Comparison of ENCODE assay signal across 18 cellular contexts in the genomic region with DNA sequence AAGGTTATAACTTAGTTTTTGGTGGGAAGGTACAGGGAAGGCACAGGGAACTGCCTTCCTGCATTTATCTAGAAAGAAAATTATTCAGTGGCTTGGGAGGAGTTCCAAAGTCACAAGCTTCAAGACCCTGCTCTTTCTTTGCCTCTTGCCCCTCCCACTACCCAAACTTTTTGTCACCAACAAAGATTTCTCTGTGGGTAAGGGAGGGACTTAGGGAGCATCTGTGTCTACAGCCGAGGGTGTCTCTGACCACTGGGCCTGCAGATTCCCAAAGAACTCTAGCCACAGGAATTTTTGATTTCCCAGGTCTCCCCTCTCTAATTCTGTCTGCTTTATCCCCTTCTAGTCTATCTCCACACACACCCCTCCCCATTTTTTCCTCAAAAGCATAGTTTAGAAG. TPM values are rescaled to one million over a fixed set of nuclear protein-coding genes. Genes with fewer than 3 reads are reported as not detected.
DNase-seq lines count a peak whose midpoint lies in the region; ATAC-seq and TF ChIP-seq lines count a peak whose summit lies in the region.
"Had no signal": no experiment of that assay in that cellular context is flagged by ENCODE, and none has a peak within 500 bp of the region (broad histone marks: within the 10 kb centered on the region; RNA-seq: fewer than 3 reads in every experiment).

No MANE protein-coding gene starts in this region.

- H3K4me1 ChIP-seq in mesenchymal stem cell (ENCODE audit: control insufficient read depth, insufficient read depth, low read depth, low read length) = peaks cover 24% of the 10 kb centered on the region
- peaks cover 13 to 35% (median 21%) of the 10 kb centered on the region in 4 donors for H3K4me1 ChIP-seq in upper lobe of left lung
- H3K4me1 ChIP-seq in trophoblast cell (ENCODE audit: control insufficient read depth in 1 of 2, insufficient read depth in 2 of 2, low read length in 2 of 2) = peaks cover 4 to 5% of the 10 kb centered on the region in 2 experiments

- no peak overlapping the region for H3K23ac ChIP-seq in mesenchymal stem cell (ENCODE audit: low read length in 2 of 2)
- H3K23ac ChIP-seq in trophoblast cell (ENCODE audit: low read length) = no peak overlapping the region

- H3K4me3 ChIP-seq in mesenchymal stem cell (ENCODE audit: insufficient read depth in 1 of 2, low read depth in 1 of 2, low read length in 2 of 2) = no peak overlapping the region
- peak overlapping the region in 2 of 4 donors; percentile 36 to 52 for H3K4me3 ChIP-seq in upper lobe of left lung
- H3K4me3 ChIP-seq in trophoblast cell (ENCODE audit: low read depth, low read length) = no peak overlapping the region
- H3K4me3 ChIP-seq: ovary had no signal

- no peaks in the 10 kb centered on the region for H3K79me2 ChIP-seq in trophoblast cell (ENCODE audit: control insufficient read depth, insufficient read depth, low read length, poor library complexity)

- H3K18ac ChIP-seq in mesenchymal stem cell (ENCODE audit: low read depth in 1 of 2, low read length in 2 of 2) (no peak overlapping the region), trophoblast cell (ENCODE audit: low read length) (no peak overlapping the region)

- H4K91ac ChIP-seq in mesenchymal stem cell (ENCODE audit: low read length) = no peak overlapping the region
- H4K91ac ChIP-seq in trophoblast cell (ENCODE audit: low read depth, low read length) = no peak overlapping the region

- H4K8ac ChIP-seq in mesenchymal stem cell (ENCODE audit: low read length) (no peak overlapping the region), trophoblast cell (ENCODE audit: low read depth, low read length) (no peak overlapping the region)

- H2AFZ ChIP-seq in mesenchymal stem cell (ENCODE audit: low read depth, low read length) = no peak overlapping the region
- H2AFZ ChIP-seq in trophoblast cell (ENCODE audit: insufficient read depth, low read length, poor library complexity) = no peak overlapping the region

- no peak overlapping the region for H4K12ac ChIP-seq in trophoblast cell (ENCODE audit: low read depth, low read length)

- CTCF ChIA-PET in activated CD8-positive, alpha-beta T cell treated with anti-CD3 and anti-CD28 coated beads, Interleukin-2, amount 10 ng/mL, durations not matched to agents 7 days and 5 days (lab: Charles Lee) = interaction anchor here (1.1 to 3.6 kb wide), 3 partner anchors 32 to 54 kb away, joined by 3 to 16 read pairs (median 3); no protein-coding TSS in a partner anchor

- no peak overlapping the region for H2BK5ac ChIP-seq in mesenchymal stem cell (ENCODE audit: low read depth, low read length, poor library complexity, severe bottlenecking)
- no peak overlapping the region for H2BK5ac ChIP-seq in trophoblast cell (ENCODE audit: low read depth, low read length, poor library complexity)

- H3K4me2 ChIP-seq in mesenchymal stem cell (ENCODE audit: low read length, poor library complexity, severe bottlenecking) = no peak overlapping the region
- H3K4me2 ChIP-seq in trophoblast cell (ENCODE audit: low read length) = no peak overlapping the region

- H3K27ac ChIP-seq in mesenchymal stem cell (ENCODE audit: low read length, poor library complexity, severe bottlenecking) (peak overlapping the region; percentile 55), upper lobe of left lung (peak overlapping the region; percentile 72 to 86 (median 80)), trophoblast cell (ENCODE audit: low read depth, low read length) (no peak overlapping the region)
- H3K27ac ChIP-seq: ovary had no signal

- intact Hi-C loops in natural killer cell (cut with micrococcal nuclease) = no loop called here

- 75% methylated on average over 1 of the region's 1 CpG for WGBS in mesenchymal stem cell
- 56 to 80% methylated on average over 1 of the region's 1 CpG for WGBS in upper lobe of left lung, 2 donors
- no CpG with 5 or more reads among the region's 1 CpG for WGBS in trophoblast cell (ENCODE audit: extremely low coverage, insufficient coverage, insufficient read length)

- H3K9me3 ChIP-seq in mesenchymal stem cell (ENCODE audit: control insufficient read depth, low read length) = no peaks in the 10 kb centered on the region
- H3K9me3 ChIP-seq in upper lobe of left lung = no peaks in the 10 kb centered on the region
- H3K9me3 ChIP-seq in trophoblast cell (ENCODE audit: insufficient read depth, low read depth, low read length) = no peaks in the 10 kb centered on the region
- H3K9me3 ChIP-seq: ovary had no signal

- H3K27ac Mint-ChIP-seq in natural killer cell treated with Interleukin-12 subunit alpha and Interleukin-12 subunit beta and Interleukin-15 and Interleukin-18, amount 100 ng/mL, for 72 hours = peak overlapping the region; percentile 70 to 95
- peak overlapping the region in 1 of 2 donors; percentile 48 for H3K27ac Mint-ChIP-seq in natural killer cell
- peak overlapping the region; percentile 46 for H3K27ac Mint-ChIP-seq in activated CD8-positive, alpha-beta T cell treated with anti-CD3 and anti-CD28 coated beads, Interleukin-2, amount 10 ng/mL, durations not matched to agents 7 days and 5 days
- H3K27ac Mint-ChIP-seq: brain, mesothelial cell of epicardium had no signal

- TF ChIP-seq CTCF in natural killer cell (IDR thresholded peaks at IDR 0.05) (no peak), upper lobe of left lung (IDR thresholded peaks at IDR 0.05) (no peak)

- TF ChIP-seq POLR2A in upper lobe of left lung (IDR thresholded peaks at IDR 0.05) = no peak

- POLR2A ChIA-PET in activated CD8-positive, alpha-beta T cell treated with anti-CD3 and anti-CD28 coated beads, Interleukin-2, amount 10 ng/mL, durations not matched to agents 7 days and 5 days (lab: Charles Lee) = interaction anchor here (4.6 kb wide), 1 partner anchor 21 kb away, joined by 35 read pairs; a partner anchor contains a TSS

- H3K14ac ChIP-seq in mesenchymal stem cell (ENCODE audit: low read length in 2 of 2) = no peak overlapping the region
- no peak overlapping the region for H3K14ac ChIP-seq in trophoblast cell (ENCODE audit: low read length)

- no peak for TF ChIP-seq EP300 in upper lobe of left lung (IDR thresholded peaks at IDR 0.05)

- no peak overlapping the region for H3K9ac ChIP-seq in mesenchymal stem cell (ENCODE audit: low read length)
- no peak overlapping the region for H3K9ac ChIP-seq in trophoblast cell (ENCODE audit: low read length)

- no peaks in the 10 kb centered on the region for H3K36me3 Mint-ChIP-seq in natural killer cell treated with Interleukin-12 subunit alpha and Interleukin-12 subunit beta and Interleukin-15 and Interleukin-18, amount 100 ng/mL, for 72 hours
- H3K36me3 Mint-ChIP-seq in natural killer cell = no peaks in the 10 kb centered on the region
- H3K36me3 Mint-ChIP-seq in activated CD8-positive, alpha-beta T cell treated with anti-CD3 and anti-CD28 coated beads, Interleukin-2, amount 10 ng/mL, durations not matched to agents 7 days and 5 days (ENCODE audit: low read depth) = no peaks in the 10 kb centered on the region
- H3K36me3 Mint-ChIP-seq: brain, mesothelial cell of epicardium had no signal

- no peak overlapping the region for H2BK12ac ChIP-seq in mesenchymal stem cell (ENCODE audit: low read length in 2 of 2)
- H2BK12ac ChIP-seq in trophoblast cell (ENCODE audit: low read length) = no peak overlapping the region

- H3K4me3 Mint-ChIP-seq in natural killer cell treated with Interleukin-12 subunit alpha and Interleukin-12 subunit beta and Interleukin-15 and Interleukin-18, amount 100 ng/mL, for 72 hours = peak overlapping the region; percentile 91
- H3K4me3 Mint-ChIP-seq in natural killer cell = no peak overlapping the region
- no peak overlapping the region for H3K4me3 Mint-ChIP-seq in activated CD8-positive, alpha-beta T cell treated with anti-CD3 and anti-CD28 coated beads, Interleukin-2, amount 10 ng/mL, durations not matched to agents 7 days and 5 days
- H3K4me3 Mint-ChIP-seq: brain, mesothelial cell of epicardium had no signal

- peaks cover 31 to 36% of the 10 kb centered on the region in 2 donors for H3K4me1 Mint-ChIP-seq in natural killer cell treated with Interleukin-12 subunit alpha and Interleukin-12 subunit beta and Interleukin-15 and Interleukin-18, amount 100 ng/mL, for 72 hours (ENCODE audit: low read depth in 2 of 2)
- peaks cover 33 to 43% of the 10 kb centered on the region in 2 donors for H3K4me1 Mint-ChIP-seq in natural killer cell
- peaks cover 50% of the 10 kb centered on the region for H3K4me1 Mint-ChIP-seq in activated CD8-positive, alpha-beta T cell treated with anti-CD3 and anti-CD28 coated beads, Interleukin-2, amount 10 ng/mL, durations not matched to agents 7 days and 5 days (ENCODE audit: low read depth)
- H3K4me1 Mint-ChIP-seq: brain had no signal

- DNase-seq in natural killer cell treated with Interleukin-12 subunit alpha and Interleukin-12 subunit beta and Interleukin-15 and Interleukin-18, amount 100 ng/mL, for 72 hours (ENCODE audit: low spot score) = no peak
- no peak for DNase-seq in natural killer cell
- no peak for DNase-seq in activated CD8-positive, alpha-beta T cell treated with anti-CD3 and anti-CD28 coated beads, Interleukin-2, amount 10 ng/mL, durations not matched to agents 7 days and 5 days
- no peak for DNase-seq in mesenchymal stem cell
- no peak for DNase-seq in upper lobe of left lung
- DNase-seq in trophoblast cell = no peak
- no peak for DNase-seq in NCI-H187 treated with DMSO at 0.1 percent for 48 hours (lab: John Stamatoyannopoulos, UW)
- DNase-seq in COLO829 (ENCODE audit: low spot score) = no peak
- DNase-seq: activated T-cell treated with anti-CD3 and anti-CD28 coated beads, Interleukin-2, amount 50 U/mL, for 1 hour; effector CD4-positive, alpha-beta T cell; foreskin fibroblast; NCI-H1694 treated with DMSO at 0.1 percent for 48 hours; NCI-H510A; OCI-M1; ovary had no signal

- no peak overlapping the region for H2AK5ac ChIP-seq in mesenchymal stem cell (ENCODE audit: low read length, severe bottlenecking)
- no peak overlapping the region for H2AK5ac ChIP-seq in trophoblast cell (ENCODE audit: low read length)

- H3K27me3 Mint-ChIP-seq in natural killer cell treated with Interleukin-12 subunit alpha and Interleukin-12 subunit beta and Interleukin-15 and Interleukin-18, amount 100 ng/mL, for 72 hours = no peaks in the 10 kb centered on the region
- H3K27me3 Mint-ChIP-seq in natural killer cell (ENCODE audit: low read depth in 2 of 2) = no peaks in the 10 kb centered on the region
- peaks cover 15% of the 10 kb centered on the region for H3K27me3 Mint-ChIP-seq in activated CD8-positive, alpha-beta T cell treated with anti-CD3 and anti-CD28 coated beads, Interleukin-2, amount 10 ng/mL, durations not matched to agents 7 days and 5 days (ENCODE audit: low read depth)

- no peaks in the 10 kb centered on the region for H3K9me3 Mint-ChIP-seq in natural killer cell treated with Interleukin-12 subunit alpha and Interleukin-12 subunit beta and Interleukin-15 and Interleukin-18, amount 100 ng/mL, for 72 hours
- no peaks in the 10 kb centered on the region for H3K9me3 Mint-ChIP-seq in natural killer cell
- H3K9me3 Mint-ChIP-seq in activated CD8-positive, alpha-beta T cell treated with anti-CD3 and anti-CD28 coated beads, Interleukin-2, amount 10 ng/mL, durations not matched to agents 7 days and 5 days (ENCODE audit: insufficient read depth) = no peaks in the 10 kb centered on the region
- H3K9me3 Mint-ChIP-seq: mesothelial cell of epicardium had no signal

- H3K36me3 ChIP-seq in mesenchymal stem cell (ENCODE audit: control insufficient read depth in 1 of 2, insufficient read depth in 2 of 2, low read depth in 1 of 2, low read length in 2 of 2) = no peaks in the 10 kb centered on the region
- H3K36me3 ChIP-seq in upper lobe of left lung = peaks cover 0 to 10% (median 0%) of the 10 kb centered on the region in 4 donors
- H3K36me3 ChIP-seq in trophoblast cell (ENCODE audit: control insufficient read depth in 1 of 2, insufficient read depth in 2 of 2, low read length in 2 of 2) = no peaks in the 10 kb centered on the region
- H3K36me3 ChIP-seq: ovary had no signal

- no peaks in the 10 kb centered on the region for H3K79me1 ChIP-seq in mesenchymal stem cell (replicated peaks; ENCODE audit: low read length, poor library complexity, severe bottlenecking)
- H3K79me1 ChIP-seq in trophoblast cell (ENCODE audit: low read length) = no peaks in the 10 kb centered on the region

- ATAC-seq in natural killer cell treated with Interleukin-12 subunit alpha and Interleukin-12 subunit beta and Interleukin-15 and Interleukin-18, amount 100 ng/mL, for 72 hours = no peak
- no peak for ATAC-seq in natural killer cell
- no peak for ATAC-seq in activated CD8-positive, alpha-beta T cell treated with anti-CD3 and anti-CD28 coated beads, Interleukin-2, amount 10 ng/mL, durations not matched to agents 7 days and 5 days
- ATAC-seq in upper lobe of left lung (ENCODE audit: low FRiP score in 2 of 2) = no peak

- H2BK15ac ChIP-seq in mesenchymal stem cell (ENCODE audit: low read depth, poor library complexity, severe bottlenecking) = no peak overlapping the region

- no peak overlapping the region for H3K4ac ChIP-seq in mesenchymal stem cell (ENCODE audit: low read depth in 1 of 2, low read length in 2 of 2)
- no peak overlapping the region for H3K4ac ChIP-seq in trophoblast cell (ENCODE audit: low read depth, low read length)

- H3K27me3 ChIP-seq in mesenchymal stem cell (ENCODE audit: control insufficient read depth in 1 of 2, insufficient read depth in 1 of 2, low read length in 2 of 2) = no peaks in the 10 kb centered on the region
- no peaks in the 10 kb centered on the region for H3K27me3 ChIP-seq in upper lobe of left lung
- no peaks in the 10 kb centered on the region for H3K27me3 ChIP-seq in trophoblast cell (ENCODE audit: insufficient read depth, low read length)
- H3K27me3 ChIP-seq: ovary had no signal

- no peak overlapping the region for H2BK120ac ChIP-seq in mesenchymal stem cell (ENCODE audit: low read depth, low read length)
- H2BK120ac ChIP-seq in trophoblast cell (ENCODE audit: insufficient read depth, low read length, poor library complexity) = no peak overlapping the region

RNA-seq across cellular contexts. Expression of a gene that starts 2.1 kb away (rescaled TPM):
- not detected for total RNA-seq in natural killer cell treated with Interleukin-12 subunit alpha and Interleukin-12 subunit beta and Interleukin-15 and Interleukin-18, amount 100 ng/mL, for 72 hours
- total RNA-seq in natural killer cell = under 1 TPM in 1 of 3 donors, not detected in 2; 0.48 TPM
- not detected for total RNA-seq in activated CD8-positive, alpha-beta T cell treated with anti-CD3 and anti-CD28 coated beads, Interleukin-2, amount 10 ng/mL, durations not matched to agents 7 days and 5 days
- 0.30 TPM for polyA plus RNA-seq in mesenchymal stem cell (2013, experiment 1 of 2)
- polyA plus RNA-seq in mesenchymal stem cell (2013, experiment 2 of 2) = 0.49 TPM
- 10 to 100 TPM in 5 of 6 donors, 1 to 10 TPM in 1; 8.4 to 62.5 (median 24.1) TPM for total RNA-seq in upper lobe of left lung
- polyA plus RNA-seq in trophoblast cell (2013) = not detected in 2 replicates
- total RNA-seq: mesothelial cell of epicardium had no signal

RNA-seq across cellular contexts. Expression of a gene that starts 10.3 kb away (rescaled TPM):
- total RNA-seq in natural killer cell treated with Interleukin-12 subunit alpha and Interleukin-12 subunit beta and Interleukin-15 and Interleukin-18, amount 100 ng/mL, for 72 hours = not detected
- total RNA-seq in natural killer cell (not detected), upper lobe of left lung (not detected)
- under 1 TPM; 0.32 to 0.65 TPM for total RNA-seq in activated CD8-positive, alpha-beta T cell treated with anti-CD3 and anti-CD28 coated beads, Interleukin-2, amount 10 ng/mL, durations not matched to agents 7 days and 5 days
- not detected for polyA plus RNA-seq in mesenchymal stem cell (2013, experiment 1 of 2)
- polyA plus RNA-seq in mesenchymal stem cell (2013, experiment 2 of 2) = not detected
- not detected in 2 replicates for polyA plus RNA-seq in trophoblast cell (2013)
- total RNA-seq: mesothelial cell of epicardium, ovary had no signal
- polyA plus RNA-seq: BJ, ovary had no signal

RNA-seq across cellular contexts. Expression of a gene that starts 21.1 kb away (rescaled TPM):
- 10 to 100 TPM; 11.9 to 12.6 TPM for total RNA-seq in natural killer cell treated with Interleukin-12 subunit alpha and Interleukin-12 subunit beta and Interleukin-15 and Interleukin-18, amount 100 ng/mL, for 72 hours
- total RNA-seq in natural killer cell (1 to 10 TPM; 2.9 to 4.9 (median 3.6) TPM), upper lobe of left lung (10 to 100 TPM in 1 of 6 donors, 1 to 10 TPM in 5; 1.0 to 11.6 (median 6.3) TPM)
- 1 to 10 TPM; 3.7 to 5.4 TPM for total RNA-seq in activated CD8-positive, alpha-beta T cell treated with anti-CD3 and anti-CD28 coated beads, Interleukin-2, amount 10 ng/mL, durations not matched to agents 7 days and 5 days
- 14.4 TPM for polyA plus RNA-seq in mesenchymal stem cell (2013, experiment 1 of 2)
- polyA plus RNA-seq in mesenchymal stem cell (2013, experiment 2 of 2) = 17.7 TPM
- polyA plus RNA-seq in trophoblast cell (2013) = 8.8 and 10.8 TPM in 2 replicates

RNA-seq across cellular contexts. Expression of a gene that starts 22.1 kb away (rescaled TPM):
- 100 to 1,000 TPM; 138 to 156 TPM for total RNA-seq in natural killer cell treated with Interleukin-12 subunit alpha and Interleukin-12 subunit beta and Interleukin-15 and Interleukin-18, amount 100 ng/mL, for 72 hours
- total RNA-seq in natural killer cell (10 to 100 TPM; 95.5 to 98.9 (median 96.6) TPM), upper lobe of left lung (100 to 1,000 TPM in 5 of 6 donors, 10 to 100 TPM in 1; 70.3 to 141 (median 107) TPM)
- total RNA-seq in activated CD8-positive, alpha-beta T cell treated with anti-CD3 and anti-CD28 coated beads, Interleukin-2, amount 10 ng/mL, durations not matched to agents 7 days and 5 days = 10 to 100 TPM; 64.9 to 67.4 TPM
- polyA plus RNA-seq in mesenchymal stem cell (2013, experiment 1 of 2) = 63.5 TPM
- 59.7 TPM for polyA plus RNA-seq in mesenchymal stem cell (2013, experiment 2 of 2)
- 0.07 and 0.08 TPM in 2 replicates for polyA plus RNA-seq in trophoblast cell (2013)

RNA-seq across cellular contexts. Expression of a gene that starts 56.6 kb away (rescaled TPM):
- total RNA-seq in natural killer cell treated with Interleukin-12 subunit alpha and Interleukin-12 subunit beta and Interleukin-15 and Interleukin-18, amount 100 ng/mL, for 72 hours = 1 to 10 TPM; 6.4 to 7.2 TPM
- total RNA-seq in natural killer cell = 1 to 10 TPM; 1.6 to 2.9 (median 2.7) TPM
- 1 to 10 TPM; 3.8 to 4.0 TPM for total RNA-seq in activated CD8-positive, alpha-beta T cell treated with anti-CD3 and anti-CD28 coated beads, Interleukin-2, amount 10 ng/mL, durations not matched to agents 7 days and 5 days
- polyA plus RNA-seq in mesenchymal stem cell (2013, experiment 1 of 2) = 7.3 TPM
- polyA plus RNA-seq in mesenchymal stem cell (2013, experiment 2 of 2) = 6.5 TPM
- total RNA-seq in upper lobe of left lung = 1 to 10 TPM in 5 of 6 donors, not detected in 1; 2.9 to 6.3 (median 4.8) TPM
- 4.6 and 5.4 TPM in 2 replicates for polyA plus RNA-seq in trophoblast cell (2013)

Comparison
In these comparisons a context has a peak if more than half of its experiments do, and no peak if none do; other contexts are left out.
1. RNA of a gene that starts 2.1 kb away (total RNA-seq): 8.4 to 62.5 TPM in upper lobe of left lung; not detected in natural killer cell treated with Interleukin-12 subunit alpha and Interleukin-12 subunit beta and Interleukin-15 and Interleukin-18, amount 100 ng/mL, for 72 hours, not detected in activated CD8-positive, alpha-beta T cell treated with anti-CD3 and anti-CD28 coated beads, Interleukin-2, amount 10 ng/mL, durations not matched to agents 7 days and 5 days and 0.48 TPM in natural killer cell; every median in the first group is over 4 times any median in the second.